In genomic region chr2:65656152-65656718, GRCh38 we compare ENCODE assay signal across 22 cellular contexts.
"Had no signal": no experiment of that assay in that cellular context is flagged by ENCODE, and none has a peak within 500 bp of the region (broad histone marks: within the 10 kb centered on the region; RNA-seq: fewer than 3 reads in every experiment).

No MANE protein-coding gene starts in this region.

- H3K79me2 ChIP-seq: parathyroid adenoma had no signal

- H3K27ac Mint-ChIP-seq: activated naive CD4-positive, alpha-beta T cell treated with anti-CD3 and anti-CD28 coated beads, Interleukin-2, amount 50 U/mL, for 72 hours; activated T-helper 17 cell treated with anti-CD3 and anti-CD28 coated beads, Interleukin-2, amount 50 U/mL, for 72 hours; dendritic cell treated with granulocyte-macrophage colony-stimulating factor and Interleukin-4, amounts not matched to agents 40 ng/mL and 50 ng/mL, for 4 days; natural killer cell; T-helper 1 cell treated with Interleukin-12 subunit alpha and Interleukin-12 subunit beta and Interleukin-4 antibody, amounts not matched to agents 30 μg/mL and 1 μg/mL, for 36 hours; WTC11 had no signal

- H3K9ac ChIP-seq: parathyroid adenoma had no signal

- H2AFZ ChIP-seq: parathyroid adenoma had no signal

- H3K9me3 Mint-ChIP-seq: activated naive CD4-positive, alpha-beta T cell treated with anti-CD3 and anti-CD28 coated beads, Interleukin-2, amount 50 U/mL, for 72 hours; activated T-helper 17 cell treated with anti-CD3 and anti-CD28 coated beads, Interleukin-2, amount 50 U/mL, for 72 hours; dendritic cell treated with granulocyte-macrophage colony-stimulating factor and Interleukin-4, amounts not matched to agents 40 ng/mL and 50 ng/mL, for 4 days; natural killer cell; T-helper 1 cell treated with Interleukin-12 subunit alpha and Interleukin-12 subunit beta and Interleukin-4 antibody, amounts not matched to agents 30 μg/mL and 1 μg/mL, for 36 hours; WTC11 had no signal

- H3K9me3 ChIP-seq: left lung, spleen, upper lobe of left lung had no signal

- H3K4me1 Mint-ChIP-seq: activated T-helper 17 cell treated with anti-CD3 and anti-CD28 coated beads, Interleukin-2, amount 50 U/mL, for 72 hours; natural killer cell had no signal

- H3K27ac ChIP-seq: brain microvascular endothelial cell, left lung, parathyroid adenoma, spleen, upper lobe of left lung had no signal

- H3K4me1 ChIP-seq: left lung, parathyroid adenoma, spleen, upper lobe of left lung had no signal

- H3K4me3 ChIP-seq: left lung, lung, spleen, upper lobe of left lung had no signal

- ATAC-seq: activated naive CD4-positive, alpha-beta T cell treated with anti-CD3 and anti-CD28 coated beads, Interleukin-2, amount 50 U/mL, for 72 hours; activated T-helper 17 cell treated with anti-CD3 and anti-CD28 coated beads, Interleukin-2, amount 50 U/mL, for 72 hours; left lung; natural killer cell; sciatic nerve; WTC11 had no signal

- H3K4me3 Mint-ChIP-seq: activated T-helper 17 cell treated with anti-CD3 and anti-CD28 coated beads, Interleukin-2, amount 50 U/mL, for 72 hours; dendritic cell treated with granulocyte-macrophage colony-stimulating factor and Interleukin-4, amounts not matched to agents 40 ng/mL and 50 ng/mL, for 4 days; natural killer cell; T-helper 1 cell treated with Interleukin-12 subunit alpha and Interleukin-12 subunit beta and Interleukin-4 antibody, amounts not matched to agents 30 μg/mL and 1 μg/mL, for 36 hours; WTC11 had no signal

- H3K27me3 ChIP-seq: brain microvascular endothelial cell, left lung, spleen, upper lobe of left lung had no signal

- H3K36me3 Mint-ChIP-seq: activated naive CD4-positive, alpha-beta T cell treated with anti-CD3 and anti-CD28 coated beads, Interleukin-2, amount 50 U/mL, for 72 hours; natural killer cell; WTC11 had no signal

- DNase-seq: activated T-cell treated with anti-CD3 and anti-CD28 coated beads, Interleukin-2, amount 50 U/mL, for 1 hour; aorta; brain microvascular endothelial cell; caudate nucleus; effector CD8-positive, alpha-beta T cell; foreskin melanocyte; left lung; natural killer cell; nucleus accumbens; spleen; stimulated activated CD4-positive, alpha-beta T cell treated with anti-CD3 and anti-CD28 coated beads, Interleukin-4, amount 100 ng/mL, for 1 hour; stimulated activated naive CD4-positive, alpha-beta T cell treated with Interleukin-2 at 50 U/mL for 16 hours; T1000; upper lobe of left lung had no signal

- H3K36me3 ChIP-seq: brain microvascular endothelial cell, left lung, spleen, upper lobe of left lung had no signal
